ENCODE assay signal across 10 cellular contexts in the genomic region with DNA sequence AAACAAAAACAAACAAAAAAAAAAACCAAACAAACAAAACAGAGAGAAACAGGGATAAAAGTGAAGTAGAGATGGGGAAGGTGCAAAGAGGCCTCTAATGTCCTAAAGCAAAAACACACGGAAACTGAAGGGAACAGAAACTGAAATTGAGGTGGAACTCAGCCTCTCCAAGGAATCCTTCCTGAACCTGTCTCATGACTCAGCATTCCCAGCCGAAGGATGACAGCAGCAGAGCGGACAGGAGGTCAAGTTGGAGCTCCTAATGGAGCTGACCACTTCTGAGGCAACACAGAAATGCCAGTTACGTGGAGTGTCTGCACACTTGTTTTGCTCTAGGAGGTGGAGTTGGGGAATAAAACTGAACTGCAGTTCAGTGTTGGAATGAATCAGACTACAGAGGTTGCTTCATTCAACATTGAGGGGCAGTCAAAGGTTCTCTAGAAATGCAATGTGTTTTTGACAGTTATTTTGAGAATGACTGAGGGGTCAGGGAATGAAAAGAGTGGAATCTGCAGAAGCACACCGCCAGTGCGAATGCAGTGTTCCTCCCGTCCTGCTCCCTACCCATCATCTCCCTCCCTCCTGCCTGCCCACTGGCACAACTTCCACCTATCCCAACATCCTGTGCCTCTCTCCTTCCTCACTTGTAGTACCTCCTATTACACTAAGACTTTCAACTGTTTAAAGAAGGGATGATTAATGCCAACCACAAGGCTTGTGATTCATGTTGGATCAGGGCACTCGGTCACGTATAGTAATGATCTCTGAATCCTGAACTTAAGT. TPM values are rescaled to one million over a fixed set of nuclear protein-coding genes. Genes with fewer than 3 reads are reported as not detected.
DNase-seq lines count a peak whose midpoint lies in the region; ATAC-seq and TF ChIP-seq lines count a peak whose summit lies in the region.
"Had no signal": no experiment of that assay in that cellular context is flagged by ENCODE, and none has a peak within 500 bp of the region (broad histone marks: within the 10 kb centered on the region; RNA-seq: fewer than 3 reads in every experiment).

No MANE protein-coding gene starts in this region.

- no peaks in the 10 kb centered on the region for H3K36me3 Mint-ChIP-seq in osteocyte (ENCODE audit: unreplicated experiment)

- peak overlapping the region; percentile 7 for H3K4me3 ChIP-seq in epithelial cell of esophagus (ENCODE audit: low read length)

- ATAC-seq in HG02970 (IDR thresholded peaks at IDR 0.05; ENCODE audit: low FRiP score, unreplicated experiment) (no peak), GM21381 (IDR thresholded peaks at IDR 0.05; ENCODE audit: unreplicated experiment) (no peak)

- H3K4me1 Mint-ChIP-seq in osteocyte (ENCODE audit: unreplicated experiment) = peaks cover 74% of the 10 kb centered on the region

- DNase-seq in G401 (ENCODE audit: low spot score) = peak; percentile 38
- peak; percentile 23 for DNase-seq in MV-4-11 (lab: John Stamatoyannopoulos, UW)
- peak; percentile 93 for DNase-seq in epithelial cell of esophagus (ENCODE audit: low read depth)
- no peak for DNase-seq in osteocyte (ENCODE audit: extremely low spot score, unreplicated experiment)
- DNase-seq in OCI-M1 (lab: John Stamatoyannopoulos, UW) = no peak
- DNase-seq in NCI-H748 (lab: John Stamatoyannopoulos, UW; ENCODE audit: unreplicated experiment) = no peak

- in situ Hi-C loops in G401 (cut with HindIII; ENCODE audit: low sequenced_read_pairs) = no loop called here

- peak overlapping the region; percentile 28 for H3K4me3 Mint-ChIP-seq in osteocyte (ENCODE audit: unreplicated experiment)

- no peaks in the 10 kb centered on the region for H3K27me3 Mint-ChIP-seq in osteocyte (ENCODE audit: unreplicated experiment)

- H3K9me3 Mint-ChIP-seq in osteocyte (ENCODE audit: unreplicated experiment) = no peaks in the 10 kb centered on the region

- no peak for TF ChIP-seq CTCF in epithelial cell of esophagus (IDR thresholded peaks at IDR 0.05; ENCODE audit: insufficient read depth, low read depth, low read length, missing control alignments)
- no peak for TF ChIP-seq CTCF in osteocyte (IDR thresholded peaks at IDR 0.05)

- H3K27ac Mint-ChIP-seq in osteocyte (ENCODE audit: unreplicated experiment) = peak overlapping the region; percentile 72

RNA-seq across cellular contexts. Expression of gene UBE2O, which starts 6.3 kb away (rescaled TPM):
- 30.5 and 34.9 TPM in 2 replicates for total RNA-seq in G401 (2014; rRNA removed; shearing (Covaris generic))
- total RNA-seq in osteocyte = 30.7 and 32.4 TPM in 2 replicates

RNA-seq across cellular contexts. Expression of gene AANAT, which starts 20.8 kb away (rescaled TPM):
- total RNA-seq in G401 (2014; rRNA removed; shearing (Covaris generic)) = not detected in 2 replicates
- total RNA-seq in osteocyte = not detected in 2 replicates
- total RNA-seq: lung microvascular endothelial cell, temporal lobe had no signal

RNA-seq across cellular contexts. Expression of gene RHBDF2, which starts 54.6 kb away (rescaled TPM):
- total RNA-seq in G401 (2014; rRNA removed; shearing (Covaris generic)) = 4.1 and 13.1 TPM in 2 replicates
- total RNA-seq in osteocyte = 14.5 and 17.5 TPM in 2 replicates

Comparison
In these comparisons a context has a peak if more than half of its experiments do, and no peak if none do; other contexts are left out.
1. DNase-seq: peak in G401 (single experiment), MV-4-11 (single experiment) and epithelial cell of esophagus (single experiment); none in osteocyte (single experiment), OCI-M1 (single experiment) and NCI-H748 (single experiment).